ENCODE assay signal across 17 cellular contexts in genomic region chr7:116535416-116535815, GRCh38. TPM values are rescaled to one million over a fixed set of nuclear protein-coding genes. Genes with fewer than 3 reads are reported as not detected.
"Had no signal": no experiment of that assay in that cellular context is flagged by ENCODE, and none has a peak within 500 bp of the region (broad histone marks: within the 10 kb centered on the region; RNA-seq: fewer than 3 reads in every experiment).

No MANE protein-coding gene starts in this region.

- H3K27ac Mint-ChIP-seq: activated CD4-positive, alpha-beta memory T cell treated with anti-CD3 and anti-CD28 coated beads for 36 hours; activated naive CD8-positive, alpha-beta T cell treated with anti-CD3 and anti-CD28 coated beads for 36 hours had no signal

- H3K27me3 ChIP-seq: esophagus squamous epithelium, heart right ventricle, left lung, stomach, thyroid gland had no signal

- FAIRE-seq: bronchial epithelial cell, endometrium had no signal

- DNase-seq: activated CD4-positive, alpha-beta memory T cell treated with anti-CD3 and anti-CD28 coated beads for 36 hours; activated gamma-delta T cell; activated naive CD8-positive, alpha-beta T cell treated with anti-CD3 and anti-CD28 coated beads for 36 hours; activated T-cell treated with anti-CD3 and anti-CD28 coated beads, Interleukin-2, amount 50 U/mL, for 4 hours; anterior cingulate cortex; esophagus squamous epithelium; foreskin melanocyte; heart right ventricle; left lung; midbrain; stimulated activated CD4-positive, alpha-beta T cell treated with anti-CD3 and anti-CD28 coated beads, Interleukin-4, amount 100 ng/mL, for 24 hours; stomach; T-helper 1 cell; thyroid gland had no signal

- H3K9me3 Mint-ChIP-seq: activated CD4-positive, alpha-beta memory T cell treated with anti-CD3 and anti-CD28 coated beads for 36 hours had no signal

- H3K4me1 Mint-ChIP-seq: activated naive CD8-positive, alpha-beta T cell treated with anti-CD3 and anti-CD28 coated beads for 36 hours had no signal

- ATAC-seq: activated T-cell treated with anti-CD3 and anti-CD28 coated beads, Interleukin-2, amount 50 U/mL, for 4 hours had no signal

- H3K27ac ChIP-seq: thyroid gland, VCaP had no signal

- H3K9me3 ChIP-seq: esophagus squamous epithelium, heart right ventricle, left lung, stomach, thyroid gland had no signal

- H3K36me3 Mint-ChIP-seq: activated CD4-positive, alpha-beta memory T cell treated with anti-CD3 and anti-CD28 coated beads for 36 hours; activated naive CD8-positive, alpha-beta T cell treated with anti-CD3 and anti-CD28 coated beads for 36 hours had no signal

- H3K4me3 Mint-ChIP-seq: activated CD4-positive, alpha-beta memory T cell treated with anti-CD3 and anti-CD28 coated beads for 36 hours; activated naive CD8-positive, alpha-beta T cell treated with anti-CD3 and anti-CD28 coated beads for 36 hours; activated T-cell treated with anti-CD3 and anti-CD28 coated beads, Interleukin-2, amount 50 U/mL, for 4 hours had no signal

- H3K4me3 ChIP-seq: esophagus squamous epithelium, left lung, stomach, thyroid gland had no signal

RNA-seq across cellular contexts. Expression of gene CAV2, which starts 35.9 kb away (rescaled TPM):
- total RNA-seq: activated CD4-positive, alpha-beta memory T cell treated with anti-CD3 and anti-CD28 coated beads for 36 hours; activated naive CD8-positive, alpha-beta T cell treated with anti-CD3 and anti-CD28 coated beads for 36 hours had no signal
